Comparison of ENCODE assay signal across 12 cellular contexts in the genomic region with DNA sequence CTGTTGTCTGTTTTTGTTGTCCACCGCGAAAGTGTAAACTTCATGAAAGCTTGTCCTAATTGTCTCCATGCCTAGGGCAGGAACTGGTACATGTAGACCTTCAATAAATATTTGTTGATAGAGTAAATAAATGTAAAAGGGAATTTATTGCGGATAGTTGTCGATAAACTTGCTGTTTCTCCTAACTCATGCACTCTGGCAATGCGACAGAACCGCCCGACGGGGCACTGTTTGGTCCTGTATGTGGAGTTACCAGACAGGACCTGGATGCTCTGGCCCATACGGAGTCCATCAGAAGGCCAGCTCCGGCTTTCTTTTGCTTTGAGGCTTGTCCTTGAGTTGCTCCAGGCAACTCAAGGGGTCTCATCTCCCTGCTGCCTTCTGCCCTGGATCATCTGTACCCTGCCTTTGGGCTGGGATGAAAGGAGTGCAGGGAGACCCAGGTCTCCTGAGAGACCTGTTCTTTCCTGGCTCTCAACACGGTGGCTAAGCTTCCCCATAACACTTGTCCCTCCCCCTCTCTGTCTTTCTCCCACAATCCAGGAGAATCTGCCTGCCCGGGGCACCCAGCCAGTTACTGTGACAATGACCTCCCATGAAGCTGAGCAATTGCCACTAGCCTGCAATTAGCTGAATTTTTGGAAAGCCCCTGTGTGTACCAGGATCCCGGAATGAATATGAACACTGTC.
"Had no signal": no experiment of that assay in that cellular context is flagged by ENCODE, and none has a peak within 500 bp of the region (broad histone marks: within the 10 kb centered on the region; RNA-seq: fewer than 3 reads in every experiment).

No MANE protein-coding gene starts in this region.

- H3K27me3 ChIP-seq: left lung, uterus had no signal

- H3K27ac ChIP-seq: esophagus squamous epithelium, left lung, thoracic aorta, uterus had no signal

- H3K36me3 ChIP-seq: esophagus squamous epithelium, left lung, thoracic aorta, uterus had no signal

- H3K9me3 ChIP-seq: esophagus squamous epithelium, left lung, thoracic aorta, uterus had no signal

- DNase-seq: activated CD4-positive, alpha-beta T cell treated with anti-CD3 and anti-CD28 coated beads, Interleukin-2, amount 50 U/mL, for 1 hour; activated effector memory CD4-positive, alpha-beta T cell treated with anti-CD3 and anti-CD28 coated beads, Interleukin-2, amount 50 U/mL, for 16 hours; activated naive CD8-positive, alpha-beta T cell treated with anti-CD3 and anti-CD28 coated beads, Interleukin-2, amount 10 ng/mL, durations not matched to agents 7 days and 5 days; activated T-cell treated with anti-CD3 and anti-CD28 coated beads, Interleukin-2, amount 50 U/mL, for 1 hour; esophagus squamous epithelium; foreskin fibroblast; head of caudate nucleus; left lung; stimulated activated CD4-positive, alpha-beta T cell treated with anti-CD3 and anti-CD28 coated beads, Interleukin-2, amount 100 ng/mL, for 48 hours; T-helper 17 cell; uterus had no signal

- H3K4me3 ChIP-seq: esophagus squamous epithelium, left lung, thoracic aorta, uterus had no signal

- H3K4me1 ChIP-seq: esophagus squamous epithelium, left lung, uterus had no signal
